In the genomic region with DNA sequence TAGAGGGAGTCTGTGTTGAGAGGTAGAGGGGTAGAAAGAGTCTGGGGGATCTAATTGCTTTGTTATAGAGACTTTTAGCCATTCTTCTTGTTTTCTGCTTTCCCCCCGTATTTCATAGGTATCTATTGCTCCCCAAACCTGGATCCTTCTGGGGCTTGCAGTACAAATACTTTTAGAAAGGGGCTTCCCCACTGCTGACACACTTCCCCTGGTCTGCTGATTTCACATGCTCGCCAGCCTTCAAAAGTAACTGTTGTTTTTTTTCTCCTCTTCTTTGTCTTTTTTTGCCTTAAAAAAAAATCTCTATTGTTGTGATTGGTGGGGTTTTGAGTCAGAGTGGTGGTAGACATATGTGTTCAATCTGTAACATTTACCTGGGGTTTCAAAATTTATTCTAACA, we compare ENCODE assay signal across 25 cellular contexts.
"Had no signal": no experiment of that assay in that cellular context is flagged by ENCODE, and none has a peak within 500 bp of the region (broad histone marks: within the 10 kb centered on the region; RNA-seq: fewer than 3 reads in every experiment).

No MANE protein-coding gene starts in this region.

- H3K36me3 Mint-ChIP-seq: mesothelial cell of epicardium, naive B cell had no signal

- H3K4me3 ChIP-seq: coronary artery, dorsolateral prefrontal cortex, esophagus squamous epithelium, gastrocnemius medialis, heart right ventricle, left lung, lower lobe of right lung, mucosa of descending colon had no signal

- FAIRE-seq: colon, endothelial cell of umbilical vein, islet of Langerhans, keratinocyte had no signal

- H3K9me3 Mint-ChIP-seq: mesothelial cell of epicardium, naive B cell had no signal

- H3K9me3 ChIP-seq: esophagus squamous epithelium, gastrocnemius medialis, heart right ventricle, left lung, lower lobe of right lung, mucosa of descending colon had no signal

- H3K27me3 ChIP-seq: dorsolateral prefrontal cortex, esophagus squamous epithelium, gastrocnemius medialis, heart right ventricle, left lung had no signal

- H3K4me1 ChIP-seq: esophagus squamous epithelium, left lung, lower lobe of right lung had no signal

- ATAC-seq: gastrocnemius medialis, heart right ventricle, left cardiac atrium, left lung, left ventricle myocardium superior, lower lobe of right lung, mucosa of descending colon had no signal

- H3K4me1 Mint-ChIP-seq: mesothelial cell of epicardium, naive B cell had no signal

- H3K27ac ChIP-seq: coronary artery, dorsolateral prefrontal cortex, esophagus squamous epithelium, gastrocnemius medialis, heart right ventricle, left lung, lower lobe of right lung had no signal

- DNase-seq: dermis blood vessel endothelial cell; dorsolateral prefrontal cortex; effector CD4-positive, alpha-beta T cell; effector memory CD4-positive, alpha-beta T cell; esophagus squamous epithelium; foreskin fibroblast; foreskin melanocyte; gastrocnemius medialis; glutamatergic neuron; head of caudate nucleus; heart right ventricle; hippocampal formation; left cardiac atrium; left lung; left ventricle myocardium superior; lower lobe of right lung; mesenchymal stem cell; mucosa of descending colon; naive B cell had no signal

- H3K36me3 ChIP-seq: esophagus squamous epithelium, gastrocnemius medialis, heart right ventricle, left lung, lower lobe of right lung had no signal

- H3K4me3 Mint-ChIP-seq: mesothelial cell of epicardium, naive B cell had no signal

- H3K27ac Mint-ChIP-seq: mesothelial cell of epicardium, naive B cell had no signal
